ENCODE assay signal across 8 cellular contexts in genomic region chr9:125240649-125240999, GRCh38. TPM values are rescaled to one million over a fixed set of nuclear protein-coding genes. Genes with fewer than 3 reads are reported as not detected.
A peak's percentile ranks its signal among the peaks of the same experiment; 100 is the strongest.
DNase-seq lines count a peak whose midpoint lies in the region; ATAC-seq and TF ChIP-seq lines count a peak whose summit lies in the region.

No MANE protein-coding gene starts in this region.

- H3K27me3 Mint-ChIP-seq in activated CD4-positive, alpha-beta T cell treated with anti-CD3 and anti-CD28 coated beads, Interleukin-2, amount 10 ng/mL, durations not matched to agents 24 days and 14 days, result peaks cover 2% of the 10 kb centered on the region

- TF ChIP-seq CTCF in esophagus squamous epithelium (IDR thresholded peaks at IDR 0.05), result no peak

- no peak for TF ChIP-seq POLR2A in esophagus squamous epithelium (IDR thresholded peaks at IDR 0.05)

- no peak overlapping the region for H2AFZ ChIP-seq in neuron (ENCODE audit: low read depth, low read length)

- H3K9me3 Mint-ChIP-seq in activated CD4-positive, alpha-beta T cell treated with anti-CD3 and anti-CD28 coated beads, Interleukin-2, amount 10 ng/mL, durations not matched to agents 24 days and 14 days, result no peaks in the 10 kb centered on the region

- 0% methylated on average over 7 to 24 of the region's 33 CpGs for WGBS in esophagus squamous epithelium, 2 donors

- H3K4me3 ChIP-seq in esophagus squamous epithelium, result peak overlapping the region; percentile 84 to 99 (median 92)
- H3K4me3 ChIP-seq in neuron (ENCODE audit: low read length), result peak overlapping the region; percentile 59

- peaks cover 23 to 42% (median 39%) of the 10 kb centered on the region in 3 donors for H3K36me3 ChIP-seq in esophagus squamous epithelium
- peaks cover 42% of the 10 kb centered on the region for H3K36me3 ChIP-seq in neuron (ENCODE audit: insufficient read depth, low read length)

- peak overlapping the region; percentile 98 for H3K27ac Mint-ChIP-seq in activated CD4-positive, alpha-beta T cell treated with anti-CD3 and anti-CD28 coated beads, Interleukin-2, amount 10 ng/mL, durations not matched to agents 24 days and 14 days

- H3K9me3 ChIP-seq in esophagus squamous epithelium, result no peaks in the 10 kb centered on the region
- H3K9me3 ChIP-seq in neuron (ENCODE audit: low read length), result no peaks in the 10 kb centered on the region

- H3K27ac ChIP-seq in esophagus squamous epithelium, result peak overlapping the region; percentile 93 to 97 (median 95)

- DNase-seq in stimulated activated CD4-positive, alpha-beta T cell treated with anti-CD3 and anti-CD28 coated beads, Interleukin-15, amount 100 ng/mL, for 24 hours, result peak; percentile 58
- DNase-seq in stimulated activated CD4-positive, alpha-beta T cell treated with anti-CD3 and anti-CD28 coated beads, Interleukin-4, amount 100 ng/mL, for 1 hour, result no peak
- DNase-seq in activated CD4-positive, alpha-beta T cell treated with anti-CD3 and anti-CD28 coated beads, Interleukin-2, amount 10 ng/mL, durations not matched to agents 24 days and 14 days, result no peak
- DNase-seq in esophagus squamous epithelium (lab: John Stamatoyannopoulos, UW) (no peak), SW 1271 (lab: John Stamatoyannopoulos, UW) (no peak), D341Med (ENCODE audit: low spot score) (no peak)

- H3K4me1 ChIP-seq in esophagus squamous epithelium, result peaks cover 21 to 67% (median 46%) of the 10 kb centered on the region in 3 donors
- peaks cover 43% of the 10 kb centered on the region for H3K4me1 ChIP-seq in neuron (ENCODE audit: insufficient read depth, low read length)

- H3K27me3 ChIP-seq in esophagus squamous epithelium (no peaks in the 10 kb centered on the region), neuron (ENCODE audit: insufficient read depth, low read length) (no peaks in the 10 kb centered on the region)

- peaks cover 37% of the 10 kb centered on the region for H3K4me1 Mint-ChIP-seq in activated CD4-positive, alpha-beta T cell treated with anti-CD3 and anti-CD28 coated beads, Interleukin-2, amount 10 ng/mL, durations not matched to agents 24 days and 14 days

- H3K36me3 Mint-ChIP-seq in activated CD4-positive, alpha-beta T cell treated with anti-CD3 and anti-CD28 coated beads, Interleukin-2, amount 10 ng/mL, durations not matched to agents 24 days and 14 days (ENCODE audit: low read depth), result peaks cover 54% of the 10 kb centered on the region

- ATAC-seq in HG03457 (IDR thresholded peaks at IDR 0.05; ENCODE audit: unreplicated experiment), result peak; percentile 18

- intact Hi-C loops in activated CD4-positive, alpha-beta T cell treated with anti-CD3 and anti-CD28 coated beads, Interleukin-2, amount 10 ng/mL, durations not matched to agents 24 days and 14 days (cut with micrococcal nuclease), result loop anchor here (2.0 to 10.0 kb wide), 4 partner anchors 92 to 468 kb away; partner anchors contain the start of genes NR6A1 and SCAI
- intact Hi-C loops in esophagus squamous epithelium (cut with DNase I), result no loop called here

- peak overlapping the region; percentile 93 for H3K4me3 Mint-ChIP-seq in activated CD4-positive, alpha-beta T cell treated with anti-CD3 and anti-CD28 coated beads, Interleukin-2, amount 10 ng/mL, durations not matched to agents 24 days and 14 days

RNA-seq across cellular contexts. Expression of gene HSPA5, which starts 0.5 kb away (rescaled TPM):
- 260 and 271 TPM in 2 replicates for total RNA-seq in activated CD4-positive, alpha-beta T cell treated with anti-CD3 and anti-CD28 coated beads, Interleukin-2, amount 10 ng/mL, durations not matched to agents 24 days and 14 days
- total RNA-seq in esophagus squamous epithelium, result 100 to 1,000 TPM in 2 of 4 donors, 10 to 100 TPM in 2; 84.1 to 178 (median 132) TPM

RNA-seq across cellular contexts. Expression of gene GAPVD1, which starts 21.0 kb away (rescaled TPM):
- 50.3 and 56.6 TPM in 2 replicates for total RNA-seq in activated CD4-positive, alpha-beta T cell treated with anti-CD3 and anti-CD28 coated beads, Interleukin-2, amount 10 ng/mL, durations not matched to agents 24 days and 14 days
- 10 to 100 TPM; 34.8 to 65.4 (median 44.1) TPM for total RNA-seq in esophagus squamous epithelium

RNA-seq across cellular contexts. Expression of gene RABEPK, which starts 40.3 kb away (rescaled TPM):
- total RNA-seq in activated CD4-positive, alpha-beta T cell treated with anti-CD3 and anti-CD28 coated beads, Interleukin-2, amount 10 ng/mL, durations not matched to agents 24 days and 14 days, result 36.6 and 37.7 TPM in 2 replicates
- total RNA-seq in esophagus squamous epithelium, result 10 to 100 TPM; 12.5 to 23.0 (median 15.0) TPM

RNA-seq across cellular contexts. Expression of gene PPP6C, which starts 51.0 kb away (rescaled TPM):
- total RNA-seq in activated CD4-positive, alpha-beta T cell treated with anti-CD3 and anti-CD28 coated beads, Interleukin-2, amount 10 ng/mL, durations not matched to agents 24 days and 14 days, result 48.1 and 52.5 TPM in 2 replicates
- 10 to 100 TPM; 18.0 to 31.3 (median 26.6) TPM for total RNA-seq in esophagus squamous epithelium
